36 cellular contexts compared by ENCODE assay signal in genomic region chr16:52572656-52573055, GRCh38. TPM values are rescaled to one million over a fixed set of nuclear protein-coding genes. Genes with fewer than 3 reads are reported as not detected.
DNase-seq lines count a peak whose midpoint lies in the region; ATAC-seq, FAIRE-seq and TF ChIP-seq lines count a peak whose summit lies in the region.
"Had no signal": no experiment of that assay in that cellular context is flagged by ENCODE, and none has a peak within 500 bp of the region (broad histone marks: within the 10 kb centered on the region; RNA-seq: fewer than 3 reads in every experiment).

No MANE protein-coding gene starts in this region.

- no peaks in the 10 kb centered on the region for H3K36me3 Mint-ChIP-seq in astrocyte (ENCODE audit: low read depth, unreplicated experiment)
- no peaks in the 10 kb centered on the region for H3K36me3 Mint-ChIP-seq in activated T-cell treated with anti-CD3 and anti-CD28 coated beads, Interleukin-2, amount 50 U/mL, for 4 hours (ENCODE audit: insufficient read depth)
- H3K36me3 Mint-ChIP-seq: activated naive CD8-positive, alpha-beta T cell treated with anti-CD3 and anti-CD28 coated beads for 36 hours; immature natural killer cell had no signal

- no peaks in the 10 kb centered on the region for H3K79me2 ChIP-seq in astrocyte (ENCODE audit: insufficient read depth, low read length)

- no peak for TF ChIP-seq POLR2A in transverse colon (IDR thresholded peaks at IDR 0.05)

- H3K4me3 Mint-ChIP-seq in astrocyte (ENCODE audit: unreplicated experiment) = no peak overlapping the region
- no peak overlapping the region for H3K4me3 Mint-ChIP-seq in activated T-cell treated with anti-CD3 and anti-CD28 coated beads, Interleukin-2, amount 50 U/mL, for 4 hours
- H3K4me3 Mint-ChIP-seq: activated CD8-positive, alpha-beta T cell treated with anti-CD3 and anti-CD28 coated beads, Interleukin-2, amount 10 ng/mL, durations not matched to agents 7 days and 5 days; activated naive CD8-positive, alpha-beta T cell treated with anti-CD3 and anti-CD28 coated beads for 36 hours; dendritic cell treated with granulocyte-macrophage colony-stimulating factor and Interleukin-4, amounts not matched to agents 40 ng/mL and 50 ng/mL, for 4 days; endodermal cell; HFFc6; immature natural killer cell had no signal

- in situ Hi-C loops in transverse colon (cut with MboI; ENCODE audit: low pct_ligation_motif_present in 1 of 4, low pct_unique_long_range_greater_than_20kb in 1 of 4, low sequenced_read_pairs in 3 of 4) = no loop called here

- FAIRE-seq in astrocyte (lab: Jason Lieb, UNC) = no peak
- FAIRE-seq: GM12891 had no signal

- peaks cover 7% of the 10 kb centered on the region for H3K27me3 Mint-ChIP-seq in astrocyte (ENCODE audit: low read depth, unreplicated experiment)
- no peaks in the 10 kb centered on the region for H3K27me3 Mint-ChIP-seq in activated T-cell treated with anti-CD3 and anti-CD28 coated beads, Interleukin-2, amount 50 U/mL, for 4 hours (ENCODE audit: low read depth)
- H3K27me3 Mint-ChIP-seq: activated naive CD8-positive, alpha-beta T cell treated with anti-CD3 and anti-CD28 coated beads for 36 hours; dendritic cell treated with granulocyte-macrophage colony-stimulating factor and Interleukin-4, amounts not matched to agents 40 ng/mL and 50 ng/mL, for 4 days had no signal

- TF ChIP-seq CTCF in astrocyte (IDR thresholded peaks at IDR 0.05; ENCODE audit: insufficient read depth, low read depth, low read length) = no peak
- no peak for TF ChIP-seq CTCF in transverse colon (IDR thresholded peaks at IDR 0.05)

- no peaks in the 10 kb centered on the region for H3K4me1 ChIP-seq in astrocyte (ENCODE audit: insufficient read depth, low read length)
- peaks cover 8 to 44% (median 13%) of the 10 kb centered on the region in 4 donors for H3K4me1 ChIP-seq in transverse colon
- H3K4me1 ChIP-seq: ascending aorta, esophagus muscularis mucosa, foreskin keratinocyte, upper lobe of right lung had no signal

- TF ChIP-seq EP300 in transverse colon (IDR thresholded peaks at IDR 0.05; ENCODE audit: low read depth) = no peak

- H3K27me3 ChIP-seq in astrocyte (ENCODE audit: insufficient read depth, low read length) = no peaks in the 10 kb centered on the region
- no peaks in the 10 kb centered on the region for H3K27me3 ChIP-seq in transverse colon
- H3K27me3 ChIP-seq: ascending aorta, esophagus muscularis mucosa, foreskin keratinocyte, neutrophil, right lobe of liver, upper lobe of right lung had no signal

- H3K36me3 ChIP-seq in astrocyte (ENCODE audit: insufficient read depth, low read length) (no peaks in the 10 kb centered on the region), transverse colon (no peaks in the 10 kb centered on the region)
- H3K36me3 ChIP-seq: ascending aorta, esophagus muscularis mucosa, neutrophil, right lobe of liver, upper lobe of right lung had no signal

- H3K9me3 ChIP-seq in astrocyte (ENCODE audit: insufficient read depth, low read depth, low read length) = no peaks in the 10 kb centered on the region
- no peaks in the 10 kb centered on the region for H3K9me3 ChIP-seq in transverse colon
- H3K9me3 ChIP-seq: ascending aorta, Caco-2, esophagus muscularis mucosa, neutrophil, right lobe of liver, upper lobe of right lung had no signal

- intact Hi-C loops in transverse colon (cut with DNase I; ENCODE audit: low total_unique reads) = no loop called here
- intact Hi-C loops in left cardiac atrium (cut with DNase I) = no loop called here

- WGBS in transverse colon (ENCODE audit: low coverage in 1 of 2), 2 donors = 70 to 100% methylated on average over 1 of the region's 1 CpG

- DNase-seq in NOMO-1 (lab: John Stamatoyannopoulos, UW; ENCODE audit: unreplicated experiment in 2 of 2) = peak; percentile 12 to 21
- no peak for DNase-seq in NOMO-1 treated with dmso at 0.1 percent for 144 hours (lab: John Stamatoyannopoulos, UW; ENCODE audit: unreplicated experiment)
- peak; percentile 57 for DNase-seq in NCI-H2107 (lab: John Stamatoyannopoulos, UW)
- no peak for DNase-seq in astrocyte (ENCODE audit: low read depth)
- no peak for DNase-seq in transverse colon
- no peak for DNase-seq in activated T-cell treated with anti-CD3 and anti-CD28 coated beads, Interleukin-2, amount 50 U/mL, for 4 hours
- no peak for DNase-seq in activated T-cell treated with anti-CD3 and anti-CD28 coated beads, Interleukin-2, amount 50 U/mL, for 48 hours
- no peak for DNase-seq in left cardiac atrium
- DNase-seq: activated CD8-positive, alpha-beta T cell treated with anti-CD3 and anti-CD28 coated beads, Interleukin-2, amount 10 ng/mL, durations not matched to agents 7 days and 5 days; activated effector memory CD4-positive, alpha-beta T cell treated with Interleukin-2 at 50 U/mL for 16 hours; activated naive CD8-positive, alpha-beta T cell treated with anti-CD3 and anti-CD28 coated beads for 36 hours; C1 segment of cervical spinal cord; Caco-2; central memory CD4-positive, alpha-beta T cell; endodermal cell; foreskin keratinocyte; HFFc6; hippocampal formation; immature natural killer cell; Karpas-422; mesenchymal stem cell; NCI-H2081 treated with DMSO at 0.1 percent for 48 hours; NCI-H526; right lobe of liver; stimulated activated CD4-positive, alpha-beta T cell treated with anti-CD3 and anti-CD28 coated beads, Interleukin-12 subunit alpha, Interleukin-12 subunit beta, amount 100 ng/mL, for 4 hours; stimulated activated CD4-positive, alpha-beta T cell treated with anti-CD3 and anti-CD28 coated beads, Interleukin-4, amount 100 ng/mL, for 1 hour; T-helper 2 cell; upper lobe of right lung had no signal

- H3K4me2 ChIP-seq in astrocyte (ENCODE audit: low read length) = no peak overlapping the region

- H2AFZ ChIP-seq in astrocyte (ENCODE audit: low read depth, low read length) = no peak overlapping the region

- H3K9ac ChIP-seq in astrocyte (ENCODE audit: low read length) = no peak overlapping the region

- peaks cover 5% of the 10 kb centered on the region for H3K9me3 Mint-ChIP-seq in astrocyte (ENCODE audit: unreplicated experiment)
- peaks cover 4% of the 10 kb centered on the region for H3K9me3 Mint-ChIP-seq in activated T-cell treated with anti-CD3 and anti-CD28 coated beads, Interleukin-2, amount 50 U/mL, for 4 hours

- peak overlapping the region; percentile 17 for H3K27ac Mint-ChIP-seq in astrocyte (ENCODE audit: unreplicated experiment)
- H3K27ac Mint-ChIP-seq: activated CD8-positive, alpha-beta T cell treated with anti-CD3 and anti-CD28 coated beads, Interleukin-2, amount 10 ng/mL, durations not matched to agents 7 days and 5 days; activated naive CD8-positive, alpha-beta T cell treated with anti-CD3 and anti-CD28 coated beads for 36 hours; dendritic cell treated with granulocyte-macrophage colony-stimulating factor and Interleukin-4, amounts not matched to agents 40 ng/mL and 50 ng/mL, for 4 days; endodermal cell; HFFc6; immature natural killer cell had no signal

- no peak overlapping the region for H3K27ac ChIP-seq in astrocyte (ENCODE audit: low read depth, low read length)
- peak overlapping the region; percentile 28 to 88 (median 85) for H3K27ac ChIP-seq in transverse colon
- H3K27ac ChIP-seq: ascending aorta, esophagus muscularis mucosa, foreskin keratinocyte, neutrophil, right lobe of liver, upper lobe of right lung had no signal

- no peak overlapping the region for H3K4me3 ChIP-seq in astrocyte (ENCODE audit: insufficient read depth, low read depth, low read length)
- H3K4me3 ChIP-seq in transverse colon = no peak overlapping the region
- H3K4me3 ChIP-seq: ascending aorta, esophagus muscularis mucosa, right lobe of liver, upper lobe of right lung had no signal

- H3K4me1 Mint-ChIP-seq in astrocyte (ENCODE audit: low read depth, unreplicated experiment) = no peaks in the 10 kb centered on the region
- no peaks in the 10 kb centered on the region for H3K4me1 Mint-ChIP-seq in activated T-cell treated with anti-CD3 and anti-CD28 coated beads, Interleukin-2, amount 50 U/mL, for 4 hours (ENCODE audit: low read depth)
- H3K4me1 Mint-ChIP-seq: activated naive CD8-positive, alpha-beta T cell treated with anti-CD3 and anti-CD28 coated beads for 36 hours; immature natural killer cell had no signal

- no peaks in the 10 kb centered on the region for H4K20me1 ChIP-seq in astrocyte (ENCODE audit: insufficient read depth, low read length)

- ATAC-seq in activated T-cell treated with anti-CD3 and anti-CD28 coated beads, Interleukin-2, amount 50 U/mL, for 4 hours = no peak
- ATAC-seq in left cardiac atrium = no peak
- ATAC-seq: activated CD8-positive, alpha-beta T cell treated with anti-CD3 and anti-CD28 coated beads, Interleukin-2, amount 10 ng/mL, durations not matched to agents 7 days and 5 days; foreskin keratinocyte; left lobe of liver; upper lobe of right lung had no signal

RNA-seq across cellular contexts. Expression of gene TOX3, which starts 25.7 kb away (rescaled TPM):
- total RNA-seq in astrocyte (1.9 and 2.3 TPM in 2 replicates), transverse colon (10 to 100 TPM; 10.9 to 32.6 (median 28.0) TPM), left cardiac atrium (not detected)
- under 1 TPM in 1 of 3 donors, not detected in 2; 0.08 TPM for total RNA-seq in activated T-cell treated with anti-CD3 and anti-CD28 coated beads, Interleukin-2, amount 50 U/mL, for 4 hours
- total RNA-seq: activated CD8-positive, alpha-beta T cell treated with anti-CD3 and anti-CD28 coated beads, Interleukin-2, amount 10 ng/mL, durations not matched to agents 7 days and 5 days; activated naive CD8-positive, alpha-beta T cell treated with anti-CD3 and anti-CD28 coated beads for 36 hours; ascending aorta; Daoy; foreskin keratinocyte; HFFc6; posterior vena cava had no signal

Comparison
In these comparisons a context has a peak if more than half of its experiments do, and no peak if none do; other contexts are left out.
1. DNase-seq: peak in NOMO-1 (2 of 2) and NCI-H2107 (single experiment); none in NOMO-1 treated with dmso at 0.1 percent for 144 hours (single experiment), astrocyte (single experiment), transverse colon (single experiment), activated T-cell treated with anti-CD3 and anti-CD28 coated beads, Interleukin-2, amount 50 U/mL, for 4 hours (single experiment), activated T-cell treated with anti-CD3 and anti-CD28 coated beads, Interleukin-2, amount 50 U/mL, for 48 hours (0 of 2) and left cardiac atrium (single experiment).